In genomic region chr3:146375214-146375613, GRCh38 we compare ENCODE assay signal across 31 cellular contexts.
DNase-seq lines count a peak whose midpoint lies in the region; ATAC-seq and TF ChIP-seq lines count a peak whose summit lies in the region.
"Had no signal": no experiment of that assay in that cellular context is flagged by ENCODE, and none has a peak within 500 bp of the region (broad histone marks: within the 10 kb centered on the region; RNA-seq: fewer than 3 reads in every experiment).

No MANE protein-coding gene starts in this region.

- 6 to 23% (median 8%) methylated on average over 3 of the region's 3 CpGs for WGBS in ovary, 3 donors

- H3K4me1 ChIP-seq in ovary (ENCODE audit: insufficient read depth): peaks cover 6% of the 10 kb centered on the region
- H3K4me1 ChIP-seq: thyroid gland had no signal

- DNase-seq in EL (peak; percentile 3), NCI-H446 treated with DMSO at 0.1 percent for 48 hours (lab: John Stamatoyannopoulos, UW) (peak; percentile 35), fibroblast of mammary gland (ENCODE audit: low read depth) (peak; percentile 70), ovary (peak in 3 of 5 donors; percentile 16 to 42 (median 23)), RKO (ENCODE audit: low spot score) (no peak), HFFc6 (no peak)
- DNase-seq: activated CD8-positive, alpha-beta T cell treated with anti-CD3 and anti-CD28 coated beads, Interleukin-2, amount 10 ng/mL, durations not matched to agents 7 days and 5 days; AML-193; CD8-positive, alpha-beta T cell; central memory CD4-positive, alpha-beta T cell; dermis blood vessel endothelial cell; HCEC 1CT; Kasumi-1; naive B cell; NCI-H146; NCI-H82; nucleus accumbens; SK-N-SH; small intestine; stimulated activated CD4-positive, alpha-beta T cell treated with anti-CD3 and anti-CD28 coated beads, Interleukin-1b, Interleukin-23, amount 100 ng/mL, for 48 hours; stimulated activated CD8-positive, alpha-beta memory T cell treated with anti-CD3 and anti-CD28 coated beads, Interleukin-4, amount 100 ng/mL, for 48 hours; stimulated activated naive CD8-positive, alpha-beta T cell treated with anti-CD3 and anti-CD28 coated beads, Interleukin-15, amount 100 ng/mL, for 72 hours; T-helper 2 cell; thyroid gland had no signal

- H3K9me3 ChIP-seq in ovary: no peaks in the 10 kb centered on the region
- H3K9me3 ChIP-seq: SK-N-SH, thyroid gland had no signal

- TF ChIP-seq CTCF in fibroblast of mammary gland (conservative IDR thresholded peaks at IDR 0.05; ENCODE audit: control insufficient read depth, insufficient read depth, low read depth, low read length) (no peak), ovary (IDR thresholded peaks at IDR 0.05) (no peak), HFFc6 (IDR thresholded peaks at IDR 0.05) (no peak)

- H3K36me3 Mint-ChIP-seq in HFFc6 (ENCODE audit: low read depth): no peaks in the 10 kb centered on the region
- H3K36me3 Mint-ChIP-seq: activated naive CD4-positive, alpha-beta T cell treated with anti-CD3 and anti-CD28 coated beads, Interleukin-2, amount 50 U/mL, for 24 hours; CD8-positive, alpha-beta T cell had no signal

- H3K27me3 ChIP-seq in ovary: no peaks in the 10 kb centered on the region
- H3K27me3 ChIP-seq: thyroid gland had no signal

- no peaks in the 10 kb centered on the region for H3K27me3 Mint-ChIP-seq in HFFc6 (ENCODE audit: insufficient read depth)
- H3K27me3 Mint-ChIP-seq: naive B cell had no signal

- TF ChIP-seq EP300 in ovary (IDR thresholded peaks at IDR 0.05): no peak

- H3K4me3 Mint-ChIP-seq in HFFc6: no peak overlapping the region
- H3K4me3 Mint-ChIP-seq: activated CD8-positive, alpha-beta T cell treated with anti-CD3 and anti-CD28 coated beads, Interleukin-2, amount 10 ng/mL, durations not matched to agents 7 days and 5 days; activated naive CD4-positive, alpha-beta T cell treated with anti-CD3 and anti-CD28 coated beads, Interleukin-2, amount 50 U/mL, for 24 hours; CD8-positive, alpha-beta T cell; naive B cell; stimulated activated naive CD8-positive, alpha-beta T cell treated with anti-CD3 and anti-CD28 coated beads, Interleukin-15, amount 100 ng/mL, for 72 hours had no signal

- H3K27ac Mint-ChIP-seq in HFFc6: no peak overlapping the region
- H3K27ac Mint-ChIP-seq: activated CD8-positive, alpha-beta T cell treated with anti-CD3 and anti-CD28 coated beads, Interleukin-2, amount 10 ng/mL, durations not matched to agents 7 days and 5 days; activated naive CD4-positive, alpha-beta T cell treated with anti-CD3 and anti-CD28 coated beads, Interleukin-2, amount 50 U/mL, for 24 hours; activated T-helper 2 cell treated with anti-CD3 and anti-CD28 coated beads, Interferon-gamma antibody, Interleukin-2, Interleukin-4, amounts not matched to agents 10 μg/mL and 5 μg/mL and 100 μg/mL, durations not matched to agents 14 hours and 24 hours and 36 hours; CD8-positive, alpha-beta T cell; naive B cell; stimulated activated naive CD8-positive, alpha-beta T cell treated with anti-CD3 and anti-CD28 coated beads, Interleukin-15, amount 100 ng/mL, for 72 hours had no signal

- no peaks in the 10 kb centered on the region for H3K36me3 ChIP-seq in ovary
- H3K36me3 ChIP-seq: thyroid gland had no signal

- H3K9me3 Mint-ChIP-seq in HFFc6: peaks cover 8% of the 10 kb centered on the region; the same call in 1 of the 2 replicates

- intact Hi-C loops in ovary (cut with DNase I): no loop called here

- no peaks in the 10 kb centered on the region for H3K4me1 Mint-ChIP-seq in HFFc6 (ENCODE audit: low read depth)
- H3K4me1 Mint-ChIP-seq: activated naive CD4-positive, alpha-beta T cell treated with anti-CD3 and anti-CD28 coated beads, Interleukin-2, amount 50 U/mL, for 24 hours; naive B cell; stimulated activated naive CD8-positive, alpha-beta T cell treated with anti-CD3 and anti-CD28 coated beads, Interleukin-15, amount 100 ng/mL, for 72 hours had no signal

- H3K4me3 ChIP-seq in fibroblast of mammary gland (ENCODE audit: control insufficient read depth, low read depth, low read length) (no peak overlapping the region), ovary (no peak overlapping the region)
- H3K4me3 ChIP-seq: thyroid gland had no signal

- peak overlapping the region in 1 of 2 donors; percentile 54 for H3K27ac ChIP-seq in ovary
- H3K27ac ChIP-seq: HL-60, RWPE1, thyroid gland had no signal

- TF ChIP-seq POLR2A in ovary (IDR thresholded peaks at IDR 0.05): no peak

- ATAC-seq in GM19463 (IDR thresholded peaks at IDR 0.05; ENCODE audit: unreplicated experiment) (no peak), HG03342 (IDR thresholded peaks at IDR 0.05; ENCODE audit: unreplicated experiment) (no peak)
- ATAC-seq: activated CD8-positive, alpha-beta T cell treated with anti-CD3 and anti-CD28 coated beads, Interleukin-2, amount 10 ng/mL, durations not matched to agents 7 days and 5 days; CD8-positive, alpha-beta T cell; left lobe of liver; stimulated activated naive CD8-positive, alpha-beta T cell treated with anti-CD3 and anti-CD28 coated beads, Interleukin-15, amount 100 ng/mL, for 72 hours had no signal

Comparison
In these comparisons a context has a peak if more than half of its experiments do, and no peak if none do; other contexts are left out.
1. DNase-seq: peak in EL (single experiment), NCI-H446 treated with DMSO at 0.1 percent for 48 hours (single experiment), fibroblast of mammary gland (single experiment) and ovary (3 of 5); none in RKO (single experiment) and HFFc6 (single experiment).